ENCODE assay signal across 11 cellular contexts in the genomic region with DNA sequence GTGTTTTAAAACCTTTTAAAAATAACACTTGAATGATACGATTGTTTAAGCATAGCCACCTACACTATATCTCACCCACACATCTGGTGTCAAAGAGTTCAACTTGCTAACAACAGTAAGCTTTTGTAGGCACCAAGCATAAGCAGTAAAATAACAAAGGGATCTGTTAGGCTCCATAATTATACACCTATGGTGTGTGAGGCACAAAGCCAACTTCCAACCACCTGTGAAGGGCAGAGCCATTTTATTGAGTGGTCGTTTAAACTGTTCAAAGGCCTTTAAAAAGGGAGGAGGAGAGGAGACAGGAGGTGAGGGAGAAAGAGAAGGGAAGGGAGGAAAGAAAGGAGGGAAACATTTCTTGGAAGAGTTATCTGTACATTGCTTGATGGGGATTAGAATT. TPM values are rescaled to one million over a fixed set of nuclear protein-coding genes. Genes with fewer than 3 reads are reported as not detected.
DNase-seq lines count a peak whose midpoint lies in the region; ATAC-seq and TF ChIP-seq lines count a peak whose summit lies in the region.
"Had no signal": no experiment of that assay in that cellular context is flagged by ENCODE, and none has a peak within 500 bp of the region (broad histone marks: within the 10 kb centered on the region; RNA-seq: fewer than 3 reads in every experiment).

No MANE protein-coding gene starts in this region.

- H2AFZ ChIP-seq in hepatocyte: no peak overlapping the region

- CTCF ChIA-PET in CD8-positive, alpha-beta memory T cell (lab: Charles Lee): no interaction called here

- H3K36me3 ChIP-seq in CD8-positive, alpha-beta memory T cell (ENCODE audit: insufficient read depth, low read length): peaks cover 20% of the 10 kb centered on the region
- no peaks in the 10 kb centered on the region for H3K36me3 ChIP-seq in hepatocyte (replicated peaks; ENCODE audit: insufficient read depth, low read depth)

- 66% methylated on average over 2 of the region's 2 CpGs for WGBS in hepatocyte (ENCODE audit: low lambda C conversion rate, missing lambda C conversion rate)

- H3K36me3 Mint-ChIP-seq in CD8-positive, alpha-beta memory T cell: peaks cover 0 to 78% (median 13%) of the 10 kb centered on the region in 3 donors
- peaks cover 8 to 9% of the 10 kb centered on the region in 2 donors for H3K36me3 Mint-ChIP-seq in naive B cell
- peaks cover 7% of the 10 kb centered on the region for H3K36me3 Mint-ChIP-seq in osteocyte (ENCODE audit: unreplicated experiment)

- no peaks in the 10 kb centered on the region for H3K9me3 ChIP-seq in CD8-positive, alpha-beta memory T cell (ENCODE audit: low read length)
- no peaks in the 10 kb centered on the region for H3K9me3 ChIP-seq in hepatocyte (ENCODE audit: low read depth)
- H3K9me3 ChIP-seq: BLaER1 treated with 17β-estradiol and CSF1 and Interleukin-3, amounts not matched to agents 10 nM and 100 nM; sigmoid colon had no signal

- H3K27me3 ChIP-seq in CD8-positive, alpha-beta memory T cell (ENCODE audit: insufficient read depth, low read length, poor library complexity, severe bottlenecking): no peaks in the 10 kb centered on the region
- H3K27me3 ChIP-seq in hepatocyte: no peaks in the 10 kb centered on the region
- H3K27me3 ChIP-seq: BLaER1 treated with 17β-estradiol and CSF1 and Interleukin-3, amounts not matched to agents 10 nM and 100 nM; sigmoid colon had no signal

- no peaks in the 10 kb centered on the region for H3K9me3 Mint-ChIP-seq in CD8-positive, alpha-beta memory T cell
- H3K9me3 Mint-ChIP-seq in naive B cell (no peaks in the 10 kb centered on the region), osteocyte (ENCODE audit: unreplicated experiment) (no peaks in the 10 kb centered on the region)

- H4K20me1 ChIP-seq in hepatocyte (ENCODE audit: insufficient read depth, poor library complexity, severe bottlenecking): no peaks in the 10 kb centered on the region
- H4K20me1 ChIP-seq: BLaER1 treated with 17β-estradiol and CSF1 and Interleukin-3, amounts not matched to agents 10 nM and 100 nM had no signal

- POLR2A ChIA-PET in CD8-positive, alpha-beta memory T cell (lab: Charles Lee): no interaction called here

- H3K4me1 Mint-ChIP-seq in CD8-positive, alpha-beta memory T cell: peaks cover 7 to 9% (median 8%) of the 10 kb centered on the region in 3 donors
- H3K4me1 Mint-ChIP-seq in naive B cell (peaks cover 20 to 33% (median 22%) of the 10 kb centered on the region in 3 donors), osteocyte (ENCODE audit: unreplicated experiment) (peaks cover 5% of the 10 kb centered on the region)

- H3K4me3 ChIP-seq in CD8-positive, alpha-beta memory T cell (ENCODE audit: low read length): no peak overlapping the region
- no peak overlapping the region for H3K4me3 ChIP-seq in hepatocyte
- H3K4me3 ChIP-seq: BLaER1 treated with 17β-estradiol and CSF1 and Interleukin-3, amounts not matched to agents 10 nM and 100 nM; sigmoid colon had no signal

- H3K27ac Mint-ChIP-seq in CD8-positive, alpha-beta memory T cell: peak overlapping the region in 5 of 8 donors; percentile 6 to 86 (median 52)
- H3K27ac Mint-ChIP-seq in naive B cell (peak overlapping the region; percentile 42 to 97 (median 88)), osteocyte (ENCODE audit: unreplicated experiment) (no peak overlapping the region)

- H3K4me2 ChIP-seq in hepatocyte: no peak overlapping the region

- H3K79me2 ChIP-seq in hepatocyte: no peaks in the 10 kb centered on the region

- no peak for DNase-seq in CD8-positive, alpha-beta memory T cell
- DNase-seq in NCI-H1105 treated with DMSO at 0.1 percent for 48 hours (lab: John Stamatoyannopoulos, UW): peak; percentile 92
- DNase-seq in SW480 (ENCODE audit: low spot score): peak; percentile 33
- no peak for DNase-seq in naive B cell
- DNase-seq in activated gamma-delta T cell (lab: John Stamatoyannopoulos, UW): no peak
- DNase-seq in hepatocyte (ENCODE audit: low spot score): no peak
- no peak for DNase-seq in osteocyte (ENCODE audit: extremely low spot score, unreplicated experiment)
- DNase-seq: NCI-H1694, sigmoid colon had no signal

- H3K4me3 Mint-ChIP-seq in CD8-positive, alpha-beta memory T cell: no peak overlapping the region
- H3K4me3 Mint-ChIP-seq in naive B cell (peak overlapping the region in 6 of 8 donors; percentile 1 to 73 (median 32)), osteocyte (ENCODE audit: unreplicated experiment) (no peak overlapping the region)

- no peak for ATAC-seq in naive B cell (ENCODE audit: low read depth in 2 of 2)
- ATAC-seq in GM21619 (IDR thresholded peaks at IDR 0.05; ENCODE audit: unreplicated experiment): no peak

- TF ChIP-seq CTCF in hepatocyte (IDR thresholded peaks at IDR 0.05; ENCODE audit: poor library complexity) (no peak), osteocyte (IDR thresholded peaks at IDR 0.05) (no peak)

- no peaks in the 10 kb centered on the region for H3K27me3 Mint-ChIP-seq in CD8-positive, alpha-beta memory T cell
- H3K27me3 Mint-ChIP-seq in naive B cell (no peaks in the 10 kb centered on the region), osteocyte (ENCODE audit: unreplicated experiment) (no peaks in the 10 kb centered on the region)

- no peaks in the 10 kb centered on the region for H3K4me1 ChIP-seq in CD8-positive, alpha-beta memory T cell (ENCODE audit: insufficient read depth, low read length)
- H3K4me1 ChIP-seq in hepatocyte (ENCODE audit: insufficient read depth): no peaks in the 10 kb centered on the region

- no peaks in the 10 kb centered on the region for H3K9me2 ChIP-seq in hepatocyte (replicated peaks; ENCODE audit: insufficient read depth)

- no peak overlapping the region for H3K27ac ChIP-seq in CD8-positive, alpha-beta memory T cell (ENCODE audit: low read depth, low read length)
- no peak overlapping the region for H3K27ac ChIP-seq in hepatocyte
- H3K27ac ChIP-seq: BLaER1 treated with 17β-estradiol and CSF1 and Interleukin-3, amounts not matched to agents 10 nM and 100 nM; sigmoid colon had no signal

RNA-seq across cellular contexts. Expression of a gene that starts 27.9 kb away (rescaled TPM):
- 10 to 100 TPM; 16.9 to 17.5 TPM for total RNA-seq in CD8-positive, alpha-beta memory T cell
- polyA plus RNA-seq in CD8-positive, alpha-beta memory T cell: 10.5 TPM
- polyA plus RNA-seq in naive B cell (ENCODE audit: low read depth in 6 of 6) (10 to 100 TPM in 1 of 6 donors, 1 to 10 TPM in 5; 7.1 to 18.5 (median 9.4) TPM), hepatocyte (3.2 and 6.2 TPM in 2 replicates)
- total RNA-seq in hepatocyte (8.1 and 9.9 TPM in 2 replicates), osteocyte (11.7 and 11.9 TPM in 2 replicates)

Comparison
In these comparisons a context has a peak if more than half of its experiments do, and no peak if none do; other contexts are left out.
1. DNase-seq: peak in NCI-H1105 treated with DMSO at 0.1 percent for 48 hours (single experiment) and SW480 (single experiment); none in CD8-positive, alpha-beta memory T cell (0 of 5), naive B cell (single experiment), activated gamma-delta T cell (single experiment), hepatocyte (single experiment) and osteocyte (single experiment).
2. H3K4me3 Mint-ChIP-seq: peak in naive B cell (6 of 8); none in CD8-positive, alpha-beta memory T cell (0 of 7) and osteocyte (single experiment).